Comparison of ENCODE assay signal across 24 cellular contexts in genomic region chr5:175595905-175596304, GRCh38.
DNase-seq lines count a peak whose midpoint lies in the region; ATAC-seq, FAIRE-seq and TF ChIP-seq lines count a peak whose summit lies in the region.
"Had no signal": no experiment of that assay in that cellular context is flagged by ENCODE, and none has a peak within 500 bp of the region (broad histone marks: within the 10 kb centered on the region; RNA-seq: fewer than 3 reads in every experiment).

No MANE protein-coding gene starts in this region.

- H3K27me3 ChIP-seq in H1 (replicated peaks in 1 of 4; ENCODE audit: control insufficient read depth in 3 of 4, extremely low read depth in 1 of 4, insufficient read depth in 3 of 4, low read length in 3 of 4), result no peaks in the 10 kb centered on the region
- H3K27me3 ChIP-seq: BLaER1 had no signal

- H3K23me2 ChIP-seq in H1 (ENCODE audit: low read depth, low read length), result no peaks in the 10 kb centered on the region

- peak overlapping the region; percentile 93; the same call in 1 of the 2 replicates for H2BK15ac ChIP-seq in H1 (ENCODE audit: low read length)

- no peaks in the 10 kb centered on the region for H3K79me1 ChIP-seq in H1 (ENCODE audit: low read depth, low read length)

- H3K18ac ChIP-seq in H1 (ENCODE audit: extremely low read depth, low read length), result peak overlapping the region; percentile 48; the same call in 1 of the 2 replicates

- H3K27me3 Mint-ChIP-seq in T-helper 17 cell, result peaks cover 33% of the 10 kb centered on the region
- peaks cover 7% of the 10 kb centered on the region for H3K27me3 Mint-ChIP-seq in nephron progenitor cell (ENCODE audit: low read depth, poor library complexity)
- peaks cover 12% of the 10 kb centered on the region for H3K27me3 Mint-ChIP-seq in MCF 10A (ENCODE audit: insufficient read depth, unreplicated experiment)

- H3K27ac ChIP-seq in HEK293 (ENCODE audit: extremely low read depth, low read depth, low read length), result no peak overlapping the region
- no peak overlapping the region for H3K27ac ChIP-seq in H1 (ENCODE audit: low read depth, low read length)
- H3K27ac ChIP-seq: BLaER1 had no signal

- H3K79me2 ChIP-seq in H1 (ENCODE audit: control insufficient read depth in 1 of 2, insufficient read depth in 2 of 2, low read length in 2 of 2), result no peaks in the 10 kb centered on the region

- WGBS in H1 (ENCODE audit: extremely low coverage in 1 of 2, insufficient coverage in 1 of 2, insufficient read length in 1 of 2, insufficient replicate concordance in 2 of 2, low coverage in 1 of 2, low lambda C conversion rate in 2 of 2, missing lambda C conversion rate in 1 of 2), 2 experiments, result 92% methylated on average over 7 of the region's 7 CpGs; no CpG with 5 or more reads in 1 of the 2 experiments

- CTCF ChIA-PET in HEK293 (lab: Yijun Ruan, JAX) (no interaction called here), H1 (lab: Charles Lee; ENCODE audit: partially characterized antibody) (interaction anchor here (1.2 kb wide), 1 partner anchor 9 kb away, joined by 3 read pairs; no protein-coding TSS in a partner anchor), MCF 10A (lab: Yijun Ruan, JAX) (no interaction called here)

- intact Hi-C loops in MCF 10A (cut with micrococcal nuclease), result no loop called here

- H4K91ac ChIP-seq in H1 (replicated peaks; ENCODE audit: insufficient read length, low read length), result no peak overlapping the region

- H3K56ac ChIP-seq in H1 (replicated peaks; ENCODE audit: insufficient read length, low read depth, low read length), result no peak overlapping the region

- H3K36me3 Mint-ChIP-seq in T-helper 17 cell (ENCODE audit: low read depth) (peaks cover 4% of the 10 kb centered on the region), nephron progenitor cell (ENCODE audit: low read depth) (no peaks in the 10 kb centered on the region), MCF 10A (ENCODE audit: insufficient read depth, unreplicated experiment) (no peaks in the 10 kb centered on the region)
- H3K36me3 Mint-ChIP-seq: CD4-positive, alpha-beta memory T cell; CD4-positive, CD25-positive, alpha-beta regulatory T cell had no signal

- H2BK5ac ChIP-seq in H1 (ENCODE audit: low read depth, low read length), result no peak overlapping the region

- H3K9ac ChIP-seq in H1 (replicated peaks in 1 of 4; ENCODE audit: extremely low read depth in 1 of 4, low read depth in 3 of 4, low read length in 3 of 4), result no peak overlapping the region
- H3K9ac ChIP-seq: BLaER1 had no signal

- no peak overlapping the region for H2BK20ac ChIP-seq in H1 (ENCODE audit: low read length)

- H3K4me3 ChIP-seq in HEK293 (ENCODE audit: low read depth, low read length) (no peak overlapping the region), H1 (ENCODE audit: extremely low read depth in 1 of 4, insufficient read depth in 2 of 4, low read depth in 3 of 4, low read length in 4 of 4) (no peak overlapping the region)
- H3K4me3 ChIP-seq: BLaER1 had no signal

- H3K4me1 ChIP-seq in HEK293 (ENCODE audit: control insufficient read depth, insufficient read depth, low read length) (no peaks in the 10 kb centered on the region), H1 (replicated peaks in 1 of 4; ENCODE audit: control insufficient read depth in 3 of 4, insufficient read depth in 4 of 4, low read length in 3 of 4) (peaks cover 0 to 7% (median 3%) of the 10 kb centered on the region in 4 experiments; a peak in 5 of 7 replicates)
- H3K4me1 ChIP-seq: BE2C had no signal

- no peak overlapping the region for H4K5ac ChIP-seq in H1 (ENCODE audit: insufficient read length, low read depth, low read length)

- H2BK120ac ChIP-seq in H1 (replicated peaks; ENCODE audit: low read depth, low read length), result no peak overlapping the region

- H3K9me3 ChIP-seq in HEK293 (ENCODE audit: control insufficient read depth, insufficient read depth, low read depth, low read length) (no peaks in the 10 kb centered on the region), T-helper 17 cell (ENCODE audit: control insufficient read depth, low read length, poor library complexity, severe bottlenecking) (no peaks in the 10 kb centered on the region), H1 (ENCODE audit: insufficient read depth in 2 of 2, low read depth in 1 of 2, low read length in 1 of 2) (no peaks in the 10 kb centered on the region)
- H3K9me3 ChIP-seq: BE2C had no signal

- no TSS peak for BruUV-seq in MCF 10A (replicated peaks; lab: Mats Ljungman, UMichigan)

- POLR2A ChIA-PET in HEK293 (lab: Yijun Ruan, JAX), result no interaction called here
- POLR2A ChIA-PET in H1 (lab: Charles Lee; ENCODE audit: partially characterized antibody), result interaction anchor here (1.0 kb wide), 1 partner anchor 20 kb away, joined by 4 read pairs; no protein-coding TSS in a partner anchor
- POLR2A ChIA-PET in MCF 10A (lab: Yijun Ruan, JAX), result interaction anchor here (0.6 kb wide), 1 partner anchor 9 kb away, joined by 4 read pairs; no protein-coding TSS in a partner anchor

- FAIRE-seq in H1 (lab: Jason Lieb, UNC), result no peak
- FAIRE-seq: A204.1, D721Med, G401.6, GM12891, GM19239 had no signal

- H3K23ac ChIP-seq in H1 (ENCODE audit: insufficient read length), result no peak overlapping the region

- no peak overlapping the region for H3K14ac ChIP-seq in H1 (ENCODE audit: insufficient read length)

- TF ChIP-seq EP300 in H1 (IDR thresholded peaks at IDR 0.05; ENCODE audit: borderline replicate concordance in 1 of 2, low read depth in 2 of 2, low read length in 2 of 2), result no peak

- no peak overlapping the region; the same call in 1 of the 2 replicates for H2AK5ac ChIP-seq in H1 (ENCODE audit: low read depth, low read length)

- no peak for TF ChIP-seq POLR2A in H1 (IDR thresholded peaks at IDR 0.05; ENCODE audit: control extremely low read depth in 1 of 2, low read depth in 2 of 2, low read length in 2 of 2)

- H3K4me3 Mint-ChIP-seq in T-helper 17 cell (no peak overlapping the region), nephron progenitor cell (no peak overlapping the region), MCF 10A (ENCODE audit: unreplicated experiment) (no peak overlapping the region)
- H3K4me3 Mint-ChIP-seq: CD14-positive monocyte; CD4-positive, alpha-beta memory T cell; CD4-positive, CD25-positive, alpha-beta regulatory T cell; CD8-positive, alpha-beta memory T cell had no signal

- DNase-seq in T-helper 17 cell (no peak), H1 (ENCODE audit: low read depth in 1 of 2, low spot score in 2 of 2) (no peak), nephron progenitor cell (no peak), MCF 10A (ENCODE audit: unreplicated experiment) (no peak)
- no peak for DNase-seq in stimulated activated CD8-positive, alpha-beta memory T cell treated with anti-CD3 and anti-CD28 coated beads, Interleukin-4, amount 100 ng/mL, for 48 hours
- DNase-seq: 8988T; ACHN; BE2C; C1 segment of cervical spinal cord; CD4-positive, alpha-beta memory T cell; CD4-positive, CD25-positive, alpha-beta regulatory T cell; CD8-positive, alpha-beta memory T cell; COR-L47; DMS79 treated with DMSO at 0.1 percent for 48 hours; GF-D8 had no signal

- no peak for TF ChIP-seq CTCF in HEK293 (tag by site-specific recombination; IDR thresholded peaks at IDR 0.05)
- no peak for TF ChIP-seq CTCF in H1 (IDR thresholded peaks at IDR 0.05; ENCODE audit: control extremely low read depth in 1 of 3, insufficient read depth in 1 of 3, low read depth in 1 of 3, low read length in 3 of 3)
- no peak for TF ChIP-seq CTCF in nephron progenitor cell (IDR thresholded peaks at IDR 0.05)
- no peak for TF ChIP-seq CTCF in MCF 10A (IDR thresholded peaks at IDR 0.05; ENCODE audit: unreplicated experiment)

- H3K9me3 Mint-ChIP-seq in nephron progenitor cell (peaks cover 3% of the 10 kb centered on the region), MCF 10A (ENCODE audit: unreplicated experiment) (peaks cover 22% of the 10 kb centered on the region)
- H3K9me3 Mint-ChIP-seq: CD8-positive, alpha-beta memory T cell had no signal

- peak overlapping the region; percentile 60; the same call in 1 of the 2 replicates for H2BK12ac ChIP-seq in H1 (ENCODE audit: low read depth, low read length)

- TF ChIP-seq RAD21 in H1 (IDR thresholded peaks at IDR 0.05 in 1 of 2, conservative IDR thresholded peaks at IDR 0.05 in 1 of 2; ENCODE audit: low read depth in 2 of 2, low read length in 2 of 2), result no peak

- no peak overlapping the region for H3K4me2 ChIP-seq in H1 (ENCODE audit: insufficient read depth in 1 of 2, low read depth in 2 of 2, low read length in 2 of 2)
- H3K4me2 ChIP-seq: BLaER1 had no signal

- no peak for ATAC-seq in T-helper 17 cell
- no peak for ATAC-seq in GM19397 (IDR thresholded peaks at IDR 0.05; ENCODE audit: unreplicated experiment)

- H2AFZ ChIP-seq in H1 (ENCODE audit: low read length), result 0 out of 2 replicates have a peak overlapping the region, but pooled peaks have one; percentile 0

- H3K4me1 Mint-ChIP-seq in T-helper 17 cell (peaks cover 2% of the 10 kb centered on the region), nephron progenitor cell (no peaks in the 10 kb centered on the region), MCF 10A (ENCODE audit: insufficient read depth, unreplicated experiment) (no peaks in the 10 kb centered on the region)
- H3K4me1 Mint-ChIP-seq: CD8-positive, alpha-beta memory T cell had no signal

- no peaks in the 10 kb centered on the region for H4K20me1 ChIP-seq in H1 (replicated peaks in 1 of 2; ENCODE audit: control insufficient read depth in 1 of 2, insufficient read depth in 2 of 2, low read length in 2 of 2)
- H4K20me1 ChIP-seq: BLaER1 had no signal

- H3K36me3 ChIP-seq in HEK293 (ENCODE audit: control insufficient read depth in 2 of 2, insufficient read depth in 1 of 2, low read length in 2 of 2), result no peaks in the 10 kb centered on the region
- H3K36me3 ChIP-seq in H1 (ENCODE audit: control insufficient read depth in 2 of 4, insufficient read depth in 4 of 4, low read length in 3 of 4), result no peaks in the 10 kb centered on the region
- H3K36me3 ChIP-seq: BE2C, BLaER1 had no signal

- H3K27ac Mint-ChIP-seq in T-helper 17 cell (peak overlapping the region; percentile 0), nephron progenitor cell (peak overlapping the region; percentile 15), MCF 10A (ENCODE audit: low read depth, unreplicated experiment) (no peak overlapping the region)
- H3K27ac Mint-ChIP-seq: CD14-positive monocyte; CD4-positive, alpha-beta memory T cell; CD8-positive, alpha-beta memory T cell had no signal

- H4K8ac ChIP-seq in H1 (ENCODE audit: extremely low read depth, insufficient read depth, low read length), result no peak overlapping the region

- H3K4ac ChIP-seq in H1 (replicated peaks; ENCODE audit: insufficient read length, low read depth, low read length), result no peak overlapping the region

TF ChIP-seq in HEK293, 187 proteins besides CTCF, POLR2A, EP300 and RAD21 (continues in another document):
- TF ChIP-seq ZFHX2 (tag by site-specific recombination; conservative IDR thresholded peaks at IDR 0.05), result 0 out of 2 replicates have a peak, but pooled peaks have one; percentile 38
- peak; percentile 77 for TF ChIP-seq EGR2 (tag by site-specific recombination; IDR thresholded peaks at IDR 0.05; ENCODE audit: low read depth)
